Comparison of ENCODE assay signal across 18 cellular contexts in genomic region chr3:29427266-29428103, GRCh38.
DNase-seq lines count a peak whose midpoint lies in the region; ATAC-seq and TF ChIP-seq lines count a peak whose summit lies in the region.
"Had no signal": no experiment of that assay in that cellular context is flagged by ENCODE, and none has a peak within 500 bp of the region (broad histone marks: within the 10 kb centered on the region; RNA-seq: fewer than 3 reads in every experiment).

No MANE protein-coding gene starts in this region.

- intact Hi-C loops in spleen (cut with DNase I; ENCODE audit: low total_unique reads), result no loop called here

- TF ChIP-seq POLR2A in spleen (IDR thresholded peaks at IDR 0.05), result no peak

- peak overlapping the region in 2 of 3 experiments; percentile 2 to 29 for H3K27ac Mint-ChIP-seq in nephron

- H3K79me2 ChIP-seq in fibroblast of lung (ENCODE audit: control insufficient read depth, insufficient read depth, low read length), result peaks cover 6% of the 10 kb centered on the region

- no peaks in the 10 kb centered on the region for H3K36me3 Mint-ChIP-seq in nephron (ENCODE audit: low read depth)
- H3K36me3 Mint-ChIP-seq: naive B cell had no signal

- H3K4me3 ChIP-seq in AG10803 (ENCODE audit: low read length) (no peak overlapping the region), fibroblast of lung (replicated peaks in 1 of 4; ENCODE audit: control extremely low read depth in 1 of 4, insufficient read depth in 1 of 4, low read depth in 3 of 4, low read length in 4 of 4) (no peak overlapping the region), spleen (no peak overlapping the region)
- H3K4me3 ChIP-seq: BLaER1, SJCRH30, thyroid gland had no signal

- DNase-seq in AG10803 (ENCODE audit: low read depth) (peak; percentile 99), NCI-H446 (lab: John Stamatoyannopoulos, UW) (peak; percentile 27 to 76), fibroblast of lung (ENCODE audit: low read depth in 2 of 2) (peak; percentile 33 to 41), activated gamma-delta T cell treated with Interleukin-2 at 50 U/mL for 16 hours (no peak), spleen (no peak)
- DNase-seq: activated CD4-positive, alpha-beta T cell treated with anti-CD3 and anti-CD28 coated beads for 48 hours; DMS153; GOT3; hippocampal formation; naive B cell; SJCRH30; stimulated activated CD4-positive, alpha-beta T cell treated with anti-CD3 and anti-CD28 coated beads, Interleukin-1b, Interleukin-23, amount 100 ng/mL, for 48 hours; T1000 had no signal

- H3K27me3 ChIP-seq in fibroblast of lung (ENCODE audit: control insufficient read depth, insufficient read depth, low read length) (no peaks in the 10 kb centered on the region), spleen (replicated peaks in 1 of 7) (no peaks in the 10 kb centered on the region)
- H3K27me3 ChIP-seq: BLaER1, SJCRH30, thyroid gland had no signal

- 80 to 91% (median 88%) methylated on average over 7 of the region's 7 CpGs for WGBS in spleen, 5 donors

- H3K4me1 ChIP-seq in fibroblast of lung (ENCODE audit: control insufficient read depth, extremely low read depth, insufficient read depth, low read length) (peaks cover 12% of the 10 kb centered on the region), spleen (no peaks in the 10 kb centered on the region)
- H3K4me1 ChIP-seq: BLaER1 had no signal

- no peak overlapping the region for H3K9ac ChIP-seq in fibroblast of lung (ENCODE audit: insufficient read depth, low read length)
- H3K9ac ChIP-seq: BLaER1 had no signal

- no peaks in the 10 kb centered on the region for H3K36me3 ChIP-seq in fibroblast of lung (ENCODE audit: control insufficient read depth, insufficient read depth, low read length)
- H3K36me3 ChIP-seq in spleen, result no peaks in the 10 kb centered on the region
- H3K36me3 ChIP-seq: BLaER1, SJCRH30, thyroid gland had no signal

- H3K4me2 ChIP-seq in fibroblast of lung (ENCODE audit: extremely low read depth, insufficient read depth, low read length), result no peak overlapping the region
- H3K4me2 ChIP-seq: BLaER1 had no signal

- no peak overlapping the region for H2AFZ ChIP-seq in fibroblast of lung (ENCODE audit: low read length)

- ATAC-seq in HG03521 (IDR thresholded peaks at IDR 0.05; ENCODE audit: unreplicated experiment) (no peak), HG03565 (IDR thresholded peaks at IDR 0.05; ENCODE audit: unreplicated experiment) (no peak)

- H3K27me3 Mint-ChIP-seq in nephron (ENCODE audit: low read depth), result no peaks in the 10 kb centered on the region
- H3K27me3 Mint-ChIP-seq: naive B cell had no signal

- TF ChIP-seq CTCF in AG10803 (conservative IDR thresholded peaks at IDR 0.05; ENCODE audit: low read length), result no peak
- TF ChIP-seq CTCF in fibroblast of lung (conservative IDR thresholded peaks at IDR 0.05 in 1 of 2, IDR thresholded peaks at IDR 0.05 in 1 of 2; ENCODE audit: low read depth in 1 of 2, low read length in 2 of 2), result no peak
- TF ChIP-seq CTCF in nephron (IDR thresholded peaks at IDR 0.05; ENCODE audit: unreplicated experiment in 3 of 3), result no peak
- TF ChIP-seq CTCF in spleen (IDR thresholded peaks at IDR 0.05 in 8 of 11, conservative IDR thresholded peaks at IDR 0.05 in 3 of 11), result no peak

- H3K9me3 Mint-ChIP-seq in nephron, result no peaks in the 10 kb centered on the region
- H3K9me3 Mint-ChIP-seq: naive B cell had no signal

- H4K20me1 ChIP-seq in fibroblast of lung (ENCODE audit: control insufficient read depth, extremely low read depth, insufficient read depth, low read length), result no peaks in the 10 kb centered on the region
- H4K20me1 ChIP-seq: BLaER1 had no signal

- H3K27ac ChIP-seq in fibroblast of lung (ENCODE audit: insufficient read depth, low read length), result no peak overlapping the region
- H3K27ac ChIP-seq in spleen, result no peak overlapping the region
- H3K27ac ChIP-seq: BLaER1, SJCRH30 had no signal

- H3K4me1 Mint-ChIP-seq in nephron, result peaks cover 50% of the 10 kb centered on the region
- H3K4me1 Mint-ChIP-seq: naive B cell had no signal

- no peak overlapping the region for H3K4me3 Mint-ChIP-seq in nephron
- H3K4me3 Mint-ChIP-seq: naive B cell had no signal

- H3K9me3 ChIP-seq in fibroblast of lung (ENCODE audit: control insufficient read depth, insufficient read depth, low read depth, low read length) (no peaks in the 10 kb centered on the region), spleen (no peaks in the 10 kb centered on the region)
- H3K9me3 ChIP-seq: BLaER1, SJCRH30, thyroid gland had no signal

Comparison
In these comparisons a context has a peak if more than half of its experiments do, and no peak if none do; other contexts are left out.
1. DNase-seq: peak in AG10803 (single experiment), NCI-H446 (2 of 2) and fibroblast of lung (2 of 2); none in activated gamma-delta T cell treated with Interleukin-2 at 50 U/mL for 16 hours (single experiment) and spleen (single experiment).